35 cellular contexts compared by ENCODE assay signal in genomic region chr2:924202-924601, GRCh38. TPM values are rescaled to one million over a fixed set of nuclear protein-coding genes. Genes with fewer than 3 reads are reported as not detected.
"Had no signal": no experiment of that assay in that cellular context is flagged by ENCODE, and none has a peak within 500 bp of the region (broad histone marks: within the 10 kb centered on the region; RNA-seq: fewer than 3 reads in every experiment).

No MANE protein-coding gene starts in this region.

- H3K27me3 Mint-ChIP-seq: activated naive CD8-positive, alpha-beta T cell treated with anti-CD3 and anti-CD28 coated beads for 36 hours had no signal

- H3K4me3 ChIP-seq: cardiac muscle cell, SJCRH30, SK-N-MC had no signal

- H3K4me1 ChIP-seq: SJCRH30 had no signal

- H3K4me1 Mint-ChIP-seq: activated CD4-positive, alpha-beta T cell treated with anti-CD3 and anti-CD28 coated beads for 36 hours; activated CD8-positive, alpha-beta memory T cell treated with anti-CD3 and anti-CD28 coated beads, Interleukin-2, amount 10 ng/mL, durations not matched to agents 7 days and 5 days; activated naive CD8-positive, alpha-beta T cell treated with anti-CD3 and anti-CD28 coated beads for 36 hours; activated T-helper 17 cell treated with anti-CD3 and anti-CD28 coated beads, Interleukin-2, amount 50 U/mL, for 72 hours; central memory CD8-positive, alpha-beta T cell had no signal

- H3K36me3 ChIP-seq: cardiac muscle cell, SJCRH30 had no signal

- DNase-seq: activated CD4-positive, alpha-beta memory T cell treated with anti-CD3 and anti-CD28 coated beads for 36 hours; activated CD4-positive, alpha-beta T cell treated with anti-CD3 and anti-CD28 coated beads for 36 hours; activated CD4-positive, alpha-beta T cell treated with anti-CD3 and anti-CD28 coated beads, Interleukin-2, amount 50 U/mL, for 1 hour; activated CD8-positive, alpha-beta memory T cell treated with anti-CD3 and anti-CD28 coated beads, Interleukin-2, amount 10 ng/mL, durations not matched to agents 7 days and 5 days; activated effector memory CD4-positive, alpha-beta T cell treated with anti-CD3 and anti-CD28 coated beads, Interleukin-2, amount 50 U/mL, for 16 hours; activated naive CD4-positive, alpha-beta T cell; activated naive CD4-positive, alpha-beta T cell treated with anti-CD3 and anti-CD28 coated beads, Interleukin-2, amount 50 U/mL, for 16 hours; activated naive CD8-positive, alpha-beta T cell treated with anti-CD3 and anti-CD28 coated beads for 36 hours; activated T-cell treated with anti-CD3 and anti-CD28 coated beads, Interleukin-2, amount 50 U/mL, for 1 hour; activated T-cell treated with anti-CD3 and anti-CD28 coated beads, Interleukin-2, amount 50 U/mL, for 72 hours; amniotic stem cell; aorta; MM.1S; MV-4-11; NCI-H1092; NCI-H1436 treated with DMSO at 0.1 percent for 48 hours; NCI-H1694 treated with DMSO at 0.1 percent for 48 hours; NCI-H2029; NCI-H345; NCI-H526 treated with DMSO at 0.1 percent for 48 hours; NCI-H774; SHP77; SJCRH30 had no signal

- H3K9ac ChIP-seq: KMS-11 had no signal

- H3K9me3 Mint-ChIP-seq: activated CD4-positive, alpha-beta memory T cell treated with anti-CD3 and anti-CD28 coated beads for 36 hours; activated naive CD8-positive, alpha-beta T cell treated with anti-CD3 and anti-CD28 coated beads for 36 hours; activated T-cell treated with anti-CD3 and anti-CD28 coated beads, Interleukin-2, amount 50 U/mL, for 72 hours; activated T-helper 17 cell treated with anti-CD3 and anti-CD28 coated beads, Interleukin-2, amount 50 U/mL, for 72 hours; central memory CD8-positive, alpha-beta T cell; T-helper 1 cell treated with Interleukin-12 subunit alpha and Interleukin-12 subunit beta and Interleukin-4 antibody, amounts not matched to agents 30 μg/mL and 1 μg/mL, for 36 hours; T-helper 2 cell treated with Interferon-gamma antibody and Interleukin-4, amounts not matched to agents 5 μg/mL and 100 μg/mL, for 36 hours had no signal

- H3K4me3 Mint-ChIP-seq: activated CD4-positive, alpha-beta memory T cell treated with anti-CD3 and anti-CD28 coated beads for 36 hours; activated CD4-positive, alpha-beta T cell treated with anti-CD3 and anti-CD28 coated beads for 36 hours; activated CD8-positive, alpha-beta memory T cell treated with anti-CD3 and anti-CD28 coated beads, Interleukin-2, amount 10 ng/mL, durations not matched to agents 7 days and 5 days; activated naive CD8-positive, alpha-beta T cell treated with anti-CD3 and anti-CD28 coated beads for 36 hours; activated T-cell treated with anti-CD3 and anti-CD28 coated beads, Interleukin-2, amount 50 U/mL, for 72 hours; activated T-helper 17 cell treated with anti-CD3 and anti-CD28 coated beads, Interleukin-2, amount 50 U/mL, for 72 hours; central memory CD8-positive, alpha-beta T cell; T-helper 1 cell treated with Interleukin-12 subunit alpha and Interleukin-12 subunit beta and Interleukin-4 antibody, amounts not matched to agents 30 μg/mL and 1 μg/mL, for 36 hours; T-helper 2 cell treated with Interferon-gamma antibody and Interleukin-4, amounts not matched to agents 5 μg/mL and 100 μg/mL, for 36 hours had no signal

- H3K9me3 ChIP-seq: SJCRH30 had no signal

- ATAC-seq: activated CD4-positive, alpha-beta T cell treated with anti-CD3 and anti-CD28 coated beads for 36 hours; activated CD4-positive, CD25-positive, alpha-beta regulatory T cell treated with anti-CD3 and anti-CD28 coated beads, Interleukin-2, amount 50 U/mL, for 24 hours; activated CD8-positive, alpha-beta memory T cell treated with anti-CD3 and anti-CD28 coated beads, Interleukin-2, amount 10 ng/mL, durations not matched to agents 7 days and 5 days; activated T-cell treated with anti-CD3 and anti-CD28 coated beads, Interleukin-2, amount 50 U/mL, for 72 hours; activated T-helper 17 cell treated with anti-CD3 and anti-CD28 coated beads, Interleukin-2, amount 50 U/mL, for 72 hours; Panc1 had no signal

- H3K27me3 ChIP-seq: SJCRH30 had no signal

- H3K36me3 Mint-ChIP-seq: activated CD4-positive, alpha-beta memory T cell treated with anti-CD3 and anti-CD28 coated beads for 36 hours; activated CD8-positive, alpha-beta memory T cell treated with anti-CD3 and anti-CD28 coated beads, Interleukin-2, amount 10 ng/mL, durations not matched to agents 7 days and 5 days; activated naive CD8-positive, alpha-beta T cell treated with anti-CD3 and anti-CD28 coated beads for 36 hours had no signal

- H3K27ac ChIP-seq: cardiac muscle cell, KMS-11, SJCRH30, SK-N-MC had no signal

- H3K27ac Mint-ChIP-seq: activated CD4-positive, alpha-beta memory T cell treated with anti-CD3 and anti-CD28 coated beads for 36 hours; activated CD4-positive, alpha-beta T cell treated with anti-CD3 and anti-CD28 coated beads for 36 hours; activated CD8-positive, alpha-beta memory T cell treated with anti-CD3 and anti-CD28 coated beads, Interleukin-2, amount 10 ng/mL, durations not matched to agents 7 days and 5 days; activated naive CD8-positive, alpha-beta T cell treated with anti-CD3 and anti-CD28 coated beads for 36 hours; activated T-cell treated with anti-CD3 and anti-CD28 coated beads, Interleukin-2, amount 50 U/mL, for 72 hours; activated T-helper 17 cell treated with anti-CD3 and anti-CD28 coated beads, Interleukin-2, amount 50 U/mL, for 72 hours; T-helper 1 cell treated with Interleukin-12 subunit alpha and Interleukin-12 subunit beta and Interleukin-4 antibody, amounts not matched to agents 30 μg/mL and 1 μg/mL, for 36 hours; T-helper 2 cell treated with Interferon-gamma antibody and Interleukin-4, amounts not matched to agents 5 μg/mL and 100 μg/mL, for 36 hours had no signal

RNA-seq across cellular contexts. Expression of gene SNTG2, which starts 26.4 kb away (rescaled TPM):
- total RNA-seq: LHCN-M2, NCI-H460, RPMI7951, SJCRH30 had no signal
